1 cellular context compared by ENCODE assay signal in the genomic region with DNA sequence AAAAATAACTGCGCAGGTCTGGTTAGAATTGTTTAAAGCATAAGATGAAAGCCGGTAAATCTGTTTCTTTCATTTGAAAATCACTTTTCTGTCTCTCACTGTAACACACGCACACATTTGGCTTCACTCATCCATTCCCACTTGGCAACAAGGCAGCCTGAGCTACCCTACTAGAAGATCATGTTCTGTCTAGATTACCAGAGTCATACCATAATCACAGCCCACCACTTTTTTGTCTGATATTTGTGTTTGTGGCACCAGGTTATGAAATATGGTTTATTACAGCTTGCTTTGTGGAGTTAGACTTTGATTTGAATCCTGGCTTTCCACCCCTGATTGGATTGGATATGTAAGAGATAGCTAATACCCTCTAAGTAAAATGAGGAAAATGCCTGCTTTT.
TF ChIP-seq lines count a peak whose summit lies in the region.

No MANE protein-coding gene starts in this region.

TF ChIP-seq in SK-N-SH, 30 proteins besides CTCF, POLR2A, EP300 and RAD21 (continued from another document):
- TF ChIP-seq, protein P1, sequence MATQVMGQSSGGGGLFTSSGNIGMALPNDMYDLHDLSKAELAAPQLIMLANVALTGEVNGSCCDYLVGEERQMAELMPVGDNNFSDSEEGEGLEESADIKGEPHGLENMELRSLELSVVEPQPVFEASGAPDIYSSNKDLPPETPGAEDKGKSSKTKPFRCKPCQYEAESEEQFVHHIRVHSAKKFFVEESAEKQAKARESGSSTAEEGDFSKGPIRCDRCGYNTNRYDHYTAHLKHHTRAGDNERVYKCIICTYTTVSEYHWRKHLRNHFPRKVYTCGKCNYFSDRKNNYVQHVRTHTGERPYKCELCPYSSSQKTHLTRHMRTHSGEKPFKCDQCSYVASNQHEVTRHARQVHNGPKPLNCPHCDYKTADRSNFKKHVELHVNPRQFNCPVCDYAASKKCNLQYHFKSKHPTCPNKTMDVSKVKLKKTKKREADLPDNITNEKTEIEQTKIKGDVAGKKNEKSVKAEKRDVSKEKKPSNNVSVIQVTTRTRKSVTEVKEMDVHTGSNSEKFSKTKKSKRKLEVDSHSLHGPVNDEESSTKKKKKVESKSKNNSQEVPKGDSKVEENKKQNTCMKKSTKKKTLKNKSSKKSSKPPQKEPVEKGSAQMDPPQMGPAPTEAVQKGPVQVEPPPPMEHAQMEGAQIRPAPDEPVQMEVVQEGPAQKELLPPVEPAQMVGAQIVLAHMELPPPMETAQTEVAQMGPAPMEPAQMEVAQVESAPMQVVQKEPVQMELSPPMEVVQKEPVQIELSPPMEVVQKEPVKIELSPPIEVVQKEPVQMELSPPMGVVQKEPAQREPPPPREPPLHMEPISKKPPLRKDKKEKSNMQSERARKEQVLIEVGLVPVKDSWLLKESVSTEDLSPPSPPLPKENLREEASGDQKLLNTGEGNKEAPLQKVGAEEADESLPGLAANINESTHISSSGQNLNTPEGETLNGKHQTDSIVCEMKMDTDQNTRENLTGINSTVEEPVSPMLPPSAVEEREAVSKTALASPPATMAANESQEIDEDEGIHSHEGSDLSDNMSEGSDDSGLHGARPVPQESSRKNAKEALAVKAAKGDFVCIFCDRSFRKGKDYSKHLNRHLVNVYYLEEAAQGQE (IDR thresholded peaks at IDR 0.05; ENCODE audit: low read depth, low read length) = no peak
- TF ChIP-seq SIN3A (IDR thresholded peaks at IDR 0.05; ENCODE audit: borderline replicate concordance, low read depth, low read length) (no peak), FOXJ3 (CRISPR knock-in tag; IDR thresholded peaks at IDR 0.05) (no peak)
- TF ChIP-seq, protein P2, sequence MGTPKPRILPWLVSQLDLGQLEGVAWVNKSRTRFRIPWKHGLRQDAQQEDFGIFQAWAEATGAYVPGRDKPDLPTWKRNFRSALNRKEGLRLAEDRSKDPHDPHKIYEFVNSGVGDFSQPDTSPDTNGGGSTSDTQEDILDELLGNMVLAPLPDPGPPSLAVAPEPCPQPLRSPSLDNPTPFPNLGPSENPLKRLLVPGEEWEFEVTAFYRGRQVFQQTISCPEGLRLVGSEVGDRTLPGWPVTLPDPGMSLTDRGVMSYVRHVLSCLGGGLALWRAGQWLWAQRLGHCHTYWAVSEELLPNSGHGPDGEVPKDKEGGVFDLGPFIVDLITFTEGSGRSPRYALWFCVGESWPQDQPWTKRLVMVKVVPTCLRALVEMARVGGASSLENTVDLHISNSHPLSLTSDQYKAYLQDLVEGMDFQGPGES (IDR thresholded peaks at IDR 0.05; ENCODE audit: low read depth, low read length) = no peak
